Comparison of ENCODE assay signal across 8 cellular contexts in the genomic region with DNA sequence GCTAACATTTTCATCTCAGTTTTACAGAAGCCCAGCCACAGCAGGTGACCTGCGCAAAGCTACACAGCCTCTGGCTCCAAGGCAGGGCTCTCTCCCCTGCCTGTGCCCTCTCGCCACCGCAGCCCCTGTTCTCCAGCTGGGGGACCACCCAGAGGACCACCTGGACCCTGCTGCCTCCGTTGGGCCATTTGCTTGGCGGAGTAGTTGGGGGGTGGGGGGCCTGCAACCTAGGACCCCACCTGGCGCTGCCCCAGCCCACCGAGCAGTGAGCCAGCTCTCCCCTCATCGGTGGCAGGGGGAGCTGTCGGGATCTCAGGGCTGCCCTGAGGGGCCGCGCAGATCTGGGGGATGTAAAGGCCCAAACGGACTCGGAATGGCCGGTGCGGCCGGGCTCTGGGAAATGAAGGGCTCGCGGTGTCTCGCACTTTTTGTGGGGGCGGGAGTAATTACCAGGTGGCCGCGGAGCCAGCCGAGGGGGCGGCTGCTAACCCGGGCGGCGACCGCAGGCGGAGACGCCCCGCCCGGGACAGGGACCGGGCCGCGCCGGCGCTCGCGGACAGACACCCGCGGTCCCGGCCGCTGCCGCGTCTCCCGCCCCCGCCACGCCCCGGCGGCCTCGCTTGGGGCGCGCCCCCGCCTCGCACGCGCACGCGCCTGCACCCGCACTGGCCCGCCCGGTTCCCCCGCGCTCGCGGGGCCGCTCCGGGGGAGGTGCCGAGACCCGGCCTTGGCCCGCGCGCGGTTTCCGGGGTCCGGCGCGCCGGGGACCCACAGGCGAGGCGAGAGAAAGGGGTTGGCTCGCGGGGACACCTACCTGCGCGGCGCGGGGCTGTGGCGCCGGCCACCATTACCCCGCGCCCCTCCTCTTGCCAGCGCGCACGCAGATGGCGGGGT. TPM values are rescaled to one million over a fixed set of nuclear protein-coding genes. Genes with fewer than 3 reads are reported as not detected.
DNase-seq lines count a peak whose midpoint lies in the region; ATAC-seq and TF ChIP-seq lines count a peak whose summit lies in the region.

No MANE protein-coding gene starts in this region.

- peak overlapping the region; percentile 6 for H3K27ac Mint-ChIP-seq in memory B cell

- no peaks in the 10 kb centered on the region for H3K36me3 ChIP-seq in BJ (ENCODE audit: control insufficient read depth, insufficient read depth, low read length)
- no peaks in the 10 kb centered on the region for H3K36me3 ChIP-seq in H7 (replicated peaks; ENCODE audit: control insufficient read depth, insufficient read depth, low read length)
- no peaks in the 10 kb centered on the region for H3K36me3 ChIP-seq in tibial artery

- no peaks in the 10 kb centered on the region for H3K27me3 Mint-ChIP-seq in memory B cell

- CTCF ChIA-PET in BJ (lab: Yijun Ruan, JAX) = no interaction called here

- H3K27me3 ChIP-seq in BJ (ENCODE audit: control insufficient read depth, insufficient read depth, low read length) = peaks cover 2% of the 10 kb centered on the region
- H3K27me3 ChIP-seq in H7 (ENCODE audit: control insufficient read depth, insufficient read depth, low read length) = peaks cover 22% of the 10 kb centered on the region
- peaks cover 0 to 3% of the 10 kb centered on the region in 2 donors for H3K27me3 ChIP-seq in tibial artery

- ATAC-seq in memory B cell (ENCODE audit: low read depth) (peak; percentile 56), HG02870 (IDR thresholded peaks at IDR 0.05; ENCODE audit: unreplicated experiment) (no peak), HG03442 (IDR thresholded peaks at IDR 0.05; ENCODE audit: unreplicated experiment) (no peak)

- DNase-seq in BJ (ENCODE audit: low read depth) (no peak), H7 (peak; percentile 93), T-helper 9 cell (peak; percentile 41), dermis blood vessel endothelial cell (peak; percentile 42), memory B cell (ENCODE audit: low spot score in 2 of 2) (peak; percentile 38 to 49), tibial artery (no peak)

- intact Hi-C loops in tibial artery (cut with DNase I; ENCODE audit: low total_unique reads) = no loop called here

- H3K36me3 Mint-ChIP-seq in memory B cell = no peaks in the 10 kb centered on the region

- POLR2A ChIA-PET in BJ (lab: Charles Lee) = no interaction called here

- H3K4me1 Mint-ChIP-seq in memory B cell = peaks cover 44% of the 10 kb centered on the region

- peak overlapping the region in 1 of 2 donors; percentile 44 for H3K27ac ChIP-seq in tibial artery

- H3K9me3 Mint-ChIP-seq in memory B cell = no peaks in the 10 kb centered on the region

- no peaks in the 10 kb centered on the region for H3K9me3 ChIP-seq in tibial artery

- TF ChIP-seq CTCF in BJ (IDR thresholded peaks at IDR 0.05; ENCODE audit: insufficient read depth, low read depth, low read length) (peak; percentile 21; the same call in 1 of the 2 replicates), tibial artery (IDR thresholded peaks at IDR 0.05) (no peak)

- H3K4me3 ChIP-seq in BJ (ENCODE audit: low read depth, low read length) = peak overlapping the region; percentile 38
- peak overlapping the region; percentile 63 for H3K4me3 ChIP-seq in H7 (ENCODE audit: insufficient read depth, low read depth, low read length)
- peak overlapping the region; percentile 49 to 54 for H3K4me3 ChIP-seq in tibial artery

- H3K4me3 Mint-ChIP-seq in memory B cell = peak overlapping the region; percentile 79

- H3K4me1 ChIP-seq in tibial artery = peaks cover 0 to 11% (median 8%) of the 10 kb centered on the region in 4 donors

RNA-seq across cellular contexts. Expression of a gene that starts 8.6 kb away (rescaled TPM):
- polyA plus RNA-seq in BJ (2011; rRNA removed) = 0.20 and 0.45 TPM in 2 replicates
- polyA minus RNA-seq in BJ (2011; rRNA and poly(A)+ RNA removed) = 0.71 and 0.98 TPM in 2 replicates
- 0.22 and 1.1 TPM in 2 replicates for total RNA-seq in H7 (2014; rRNA removed; shearing (Covaris generic))
- 0.74 and 1.2 TPM in 2 replicates for total RNA-seq in dermis blood vessel endothelial cell

Comparison
In these comparisons a context has a peak if more than half of its experiments do, and no peak if none do; other contexts are left out.
1. DNase-seq: peak in H7 (single experiment), T-helper 9 cell (single experiment), dermis blood vessel endothelial cell (single experiment) and memory B cell (2 of 2); none in BJ (single experiment) and tibial artery (0 of 2).
2. Peak in every context shown above with its lines, with median percentiles within 50 percentile points of each other: H3K4me3 ChIP-seq.